8 cellular contexts compared by ENCODE assay signal in the genomic region with DNA sequence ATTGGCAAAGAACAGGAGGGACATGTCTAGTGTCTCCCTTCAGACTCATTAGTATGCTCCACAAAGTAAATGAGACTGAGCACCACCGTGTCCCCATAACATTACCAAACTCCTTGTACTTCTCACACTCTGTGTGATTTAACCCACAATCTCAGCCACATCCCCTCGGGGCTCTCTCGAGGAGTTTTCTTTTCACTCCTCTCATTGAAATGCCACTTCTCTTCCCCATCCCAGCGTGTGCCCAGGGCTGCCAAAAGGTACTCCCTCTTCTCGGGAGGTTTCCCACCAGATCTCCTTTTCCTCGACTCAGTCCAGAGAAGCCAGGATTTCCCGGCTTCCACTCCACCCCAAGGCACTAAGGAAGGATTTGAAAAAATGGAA. TPM values are rescaled to one million over a fixed set of nuclear protein-coding genes. Genes with fewer than 3 reads are reported as not detected.
A peak's percentile ranks its signal among the peaks of the same experiment; 100 is the strongest.
DNase-seq lines count a peak whose midpoint lies in the region; ATAC-seq and TF ChIP-seq lines count a peak whose summit lies in the region.

No MANE protein-coding gene starts in this region.

- no peaks in the 10 kb centered on the region for H3K9me3 ChIP-seq in DND-41 (ENCODE audit: insufficient read depth, low read length, severe bottlenecking)
- no peaks in the 10 kb centered on the region for H3K9me3 ChIP-seq in Loucy (ENCODE audit: insufficient read depth, low read depth, low read length)
- no peaks in the 10 kb centered on the region for H3K9me3 ChIP-seq in body of pancreas
- no peaks in the 10 kb centered on the region for H3K9me3 ChIP-seq in left lung
- H3K9me3 ChIP-seq in testis, result no peaks in the 10 kb centered on the region

- 1 to 2% methylated on average over 7 of the region's 7 CpGs for WGBS in body of pancreas, 2 donors
- WGBS in testis, 2 donors, result 1 to 2% methylated on average over 7 of the region's 7 CpGs

- H2AFZ ChIP-seq in DND-41 (ENCODE audit: low read depth, low read length) (peak overlapping the region; percentile 55), Loucy (ENCODE audit: low read length) (peak overlapping the region; percentile 70)

- H4K20me1 ChIP-seq in DND-41 (ENCODE audit: insufficient read depth, low read length) (no peaks in the 10 kb centered on the region; the same call in 1 of the 2 replicates), Loucy (ENCODE audit: insufficient read depth, low read length, poor library complexity, severe bottlenecking) (no peaks in the 10 kb centered on the region)

- H3K36me3 ChIP-seq in DND-41 (ENCODE audit: insufficient read depth, low read length) (no peaks in the 10 kb centered on the region), Loucy (ENCODE audit: insufficient read depth, low read length) (no peaks in the 10 kb centered on the region), body of pancreas (replicated peaks in 1 of 2; ENCODE audit: insufficient read depth in 1 of 2, low read depth in 2 of 2) (no peaks in the 10 kb centered on the region), left lung (no peaks in the 10 kb centered on the region), testis (ENCODE audit: low read depth, missing control alignments) (no peaks in the 10 kb centered on the region)

- DNase-seq in DND-41 (peak; percentile 11), body of pancreas (peak in 2 of 4 donors; percentile 5 to 10), left lung (no peak), testis (peak; percentile 35)
- no peak for DNase-seq in activated CD4-positive, CD25-positive, alpha-beta regulatory T cell treated with anti-CD3 and anti-CD28 coated beads, Interleukin-2, amount 50 U/mL, for 72 hours

- TF ChIP-seq POLR2A in body of pancreas (IDR thresholded peaks at IDR 0.05) (no peak), testis (IDR thresholded peaks at IDR 0.05) (no peak)

- H3K79me2 ChIP-seq in DND-41 (ENCODE audit: insufficient read depth, low read length), result no peaks in the 10 kb centered on the region
- 0 out of 2 replicates have a peak, but pooled peaks cover 5% of the 10 kb centered on the region for H3K79me2 ChIP-seq in Loucy (ENCODE audit: insufficient read depth, low read length)

- peak overlapping the region; percentile 51 for H3K9ac ChIP-seq in DND-41 (ENCODE audit: low read depth, low read length)
- H3K9ac ChIP-seq in Loucy (ENCODE audit: low read depth, low read length, poor library complexity, severe bottlenecking), result peak overlapping the region; percentile 76

- ATAC-seq in DND-41 (ENCODE audit: insufficient read depth, low read depth) (no peak), body of pancreas (no peak), left lung (no peak), HG03175 (IDR thresholded peaks at IDR 0.05; ENCODE audit: unreplicated experiment) (no peak), GM21528 (IDR thresholded peaks at IDR 0.05; ENCODE audit: low FRiP score, unreplicated experiment) (no peak)

- H3K27me3 ChIP-seq in DND-41 (ENCODE audit: insufficient read depth, low read length, poor library complexity) (peaks cover 45% of the 10 kb centered on the region), Loucy (ENCODE audit: insufficient read depth, low read length, poor library complexity, severe bottlenecking) (no peaks in the 10 kb centered on the region), body of pancreas (no peaks in the 10 kb centered on the region), left lung (peaks cover 0 to 39% of the 10 kb centered on the region in 2 donors), testis (no peaks in the 10 kb centered on the region)

- H3K4me3 ChIP-seq in DND-41 (ENCODE audit: low read depth in 1 of 2, low read length in 2 of 2) (peak overlapping the region; percentile 16 to 63; a peak in 3 of 4 replicates), Loucy (ENCODE audit: low read length, poor library complexity, severe bottlenecking) (peak overlapping the region; percentile 92), body of pancreas (peak overlapping the region; percentile 31 to 54), left lung (peak overlapping the region; percentile 61 to 65), testis (peak overlapping the region; percentile 89)

- H3K9me2 ChIP-seq in Loucy (replicated peaks; ENCODE audit: low read depth, low read length), result no peaks in the 10 kb centered on the region

- H3K4me2 ChIP-seq in DND-41 (ENCODE audit: insufficient read depth, low read length) (peak overlapping the region; percentile 76), Loucy (ENCODE audit: low read depth, low read length, poor library complexity, severe bottlenecking) (peak overlapping the region; percentile 77)

- H3K4me1 ChIP-seq in DND-41 (ENCODE audit: insufficient read depth, low read length) (peaks cover 20% of the 10 kb centered on the region), Loucy (ENCODE audit: insufficient read depth, low read length, poor library complexity, severe bottlenecking) (peaks cover 29% of the 10 kb centered on the region), body of pancreas (peaks cover 23% of the 10 kb centered on the region), left lung (peaks cover 7 to 15% of the 10 kb centered on the region in 2 donors), testis (peaks cover 11% of the 10 kb centered on the region)

- peaks cover 7% of the 10 kb centered on the region; the same call in 1 of the 2 replicates for H3F3A ChIP-seq in Loucy (ENCODE audit: low read depth)

- intact Hi-C loops in body of pancreas (cut with DNase I), result no loop called here
- intact Hi-C loops in left lung (cut with DNase I), result no loop called here
- intact Hi-C loops in testis (cut with DNase I; ENCODE audit: low total_unique reads), result no loop called here

- H3K27ac ChIP-seq in DND-41 (ENCODE audit: low read length), result no peak overlapping the region
- peak overlapping the region; percentile 65 to 87 (median 83) for H3K27ac ChIP-seq in body of pancreas
- H3K27ac ChIP-seq in left lung, result peak overlapping the region; percentile 75 to 90
- peak overlapping the region; percentile 90 to 96 for H3K27ac ChIP-seq in testis

- TF ChIP-seq CTCF in DND-41 (IDR thresholded peaks at IDR 0.05; ENCODE audit: borderline replicate concordance, extremely low read depth, low read length, poor library complexity, severe bottlenecking) (no peak), Loucy (conservative IDR thresholded peaks at IDR 0.05; ENCODE audit: low read length) (no peak), body of pancreas (IDR thresholded peaks at IDR 0.05) (no peak), left lung (IDR thresholded peaks at IDR 0.05) (no peak), testis (IDR thresholded peaks at IDR 0.05) (no peak)

RNA-seq across cellular contexts. Expression of gene RBFOX2, which starts 1.1 kb away (rescaled TPM):
- total RNA-seq in body of pancreas (10 to 100 TPM; 28.7 to 31.1 TPM), left lung (10 to 100 TPM; 63.1 to 91.3 TPM), testis (10 to 100 TPM; 63.9 to 85.2 TPM)
- polyA plus RNA-seq in testis (ENCODE audit: insufficient read depth, low read depth, low replicate concordance), result 53.4 TPM

Comparison
In these comparisons a context has a peak if more than half of its experiments do, and no peak if none do; other contexts are left out.
1. DNase-seq: peak in DND-41 (single experiment) and testis (single experiment); none in left lung (0 of 2) and activated CD4-positive, CD25-positive, alpha-beta regulatory T cell treated with anti-CD3 and anti-CD28 coated beads, Interleukin-2, amount 50 U/mL, for 72 hours (single experiment).
2. H3K4me3 ChIP-seq: peak in every context shown above with its lines; median percentile 92 in Loucy; 89 in testis; 63 in left lung; 42 in body of pancreas; 40 in DND-41.